ENCODE assay signal across 8 cellular contexts in the genomic region with DNA sequence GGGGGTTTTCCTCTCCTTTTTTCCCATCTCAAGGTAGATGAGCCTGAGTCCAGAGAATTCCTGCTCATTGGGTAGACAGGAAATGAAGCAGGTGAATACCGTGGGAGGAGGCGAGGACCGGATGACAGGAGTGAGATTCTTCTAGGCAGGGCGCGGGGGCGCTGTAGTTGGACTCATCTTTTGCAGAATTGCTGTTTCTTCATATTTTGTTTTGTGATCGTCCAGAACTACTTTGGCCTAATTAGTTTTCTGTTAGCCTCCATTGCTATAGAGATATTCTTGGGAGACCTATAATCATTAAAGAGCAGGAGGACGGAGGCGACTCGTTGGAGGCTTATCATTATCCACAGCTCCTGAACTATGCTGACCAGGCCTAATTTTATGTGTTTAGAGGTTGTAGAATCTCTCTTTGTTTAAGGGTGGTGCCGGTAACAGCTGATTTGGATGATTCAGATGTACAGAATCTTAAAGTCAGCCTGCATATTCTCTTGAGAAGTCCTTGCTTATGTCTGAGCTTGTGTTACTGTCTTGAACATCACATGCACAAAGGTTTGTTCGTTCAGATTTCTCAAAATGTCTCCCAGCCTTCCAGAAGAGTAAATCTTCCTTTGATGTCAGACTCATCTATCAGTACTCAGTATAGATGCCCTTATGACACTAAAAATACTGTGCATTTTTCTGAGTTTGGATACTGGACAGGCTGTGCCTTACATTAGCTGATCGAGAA. TPM values are rescaled to one million over a fixed set of nuclear protein-coding genes. Genes with fewer than 3 reads are reported as not detected.
DNase-seq lines count a peak whose midpoint lies in the region; ATAC-seq and TF ChIP-seq lines count a peak whose summit lies in the region.

No MANE protein-coding gene starts in this region.

- no peak for TF ChIP-seq POLR2A in gastrocnemius medialis (IDR thresholded peaks at IDR 0.05)

- POLR2A ChIA-PET in CD4-positive, alpha-beta memory T cell (lab: Charles Lee; ENCODE audit: partially characterized antibody): interaction anchor here (0.8 to 1.5 kb wide), 3 partner anchors 10 to 71 kb away, joined by 3 to 6 read pairs (median 4); a partner anchor contains a TSS
- POLR2A ChIA-PET in RWPE1 (lab: Yijun Ruan, JAX; ENCODE audit: low non-redundant PET): interaction anchor here (0.5 kb wide), 1 partner anchor 36 kb away, joined by 3 read pairs; no protein-coding TSS in a partner anchor

- H3K4me1 Mint-ChIP-seq in CD4-positive, alpha-beta memory T cell: peaks cover 31 to 43% (median 40%) of the 10 kb centered on the region in 4 donors
- peaks cover 40 to 41% of the 10 kb centered on the region in 2 donors for H3K4me1 Mint-ChIP-seq in immature natural killer cell

- intact Hi-C loops in CD4-positive, alpha-beta memory T cell (cut with micrococcal nuclease): loop anchor here (5.0 kb wide), 2 partner anchors 37 to 52 kb away; a partner anchor contains a TSS
- intact Hi-C loops in gastrocnemius medialis (cut with DNase I; ENCODE audit: low total_unique reads): loop anchor here (2.0 to 5.0 kb wide), 3 partner anchors 52 to 147 kb away; no protein-coding TSS in a partner anchor

- peaks cover 0 to 4% of the 10 kb centered on the region in 2 donors for H3K36me3 Mint-ChIP-seq in CD4-positive, alpha-beta memory T cell
- H3K36me3 Mint-ChIP-seq in immature natural killer cell: no peaks in the 10 kb centered on the region

- peak overlapping the region; percentile 86 to 93 (median 90) for H3K27ac Mint-ChIP-seq in CD4-positive, alpha-beta memory T cell
- H3K27ac Mint-ChIP-seq in immature natural killer cell: peak overlapping the region in 2 of 6 donors; percentile 35 to 64

- H3K27me3 Mint-ChIP-seq in CD4-positive, alpha-beta memory T cell: no peaks in the 10 kb centered on the region
- peaks cover 20 to 48% (median 30%) of the 10 kb centered on the region in 3 donors for H3K27me3 Mint-ChIP-seq in immature natural killer cell (ENCODE audit: low read depth in 3 of 3)

- TF ChIP-seq CTCF in HL-60 (IDR thresholded peaks at IDR 0.05; ENCODE audit: insufficient read depth, low read length): peak; percentile 12
- TF ChIP-seq CTCF in RWPE1 (conservative IDR thresholded peaks at IDR 0.05; ENCODE audit: low read depth): peak; percentile 66
- TF ChIP-seq CTCF in cardiac fibroblast (IDR thresholded peaks at IDR 0.05; ENCODE audit: low read depth, low read length): peak; percentile 43
- TF ChIP-seq CTCF in gastrocnemius medialis (IDR thresholded peaks at IDR 0.05 in 4 of 5, conservative IDR thresholded peaks at IDR 0.05 in 1 of 5): peak in 2 of 5 experiments; percentile 36 to 49

- H3K4me3 ChIP-seq in CD4-positive, alpha-beta memory T cell (ENCODE audit: low read length in 2 of 2): peak overlapping the region; percentile 56 to 67
- H3K4me3 ChIP-seq in HL-60 (replicated peaks; ENCODE audit: insufficient read depth, low read length) (peak overlapping the region; percentile 65), cardiac fibroblast (replicated peaks in 1 of 2; ENCODE audit: low read depth in 2 of 2, low read length in 2 of 2) (peak overlapping the region; percentile 75 to 85), gastrocnemius medialis (peak overlapping the region; percentile 78 to 95 (median 92))

- peak overlapping the region; percentile 85 to 94 (median 91) for H3K4me3 Mint-ChIP-seq in CD4-positive, alpha-beta memory T cell
- H3K4me3 Mint-ChIP-seq in immature natural killer cell: peak overlapping the region; percentile 77 to 88 (median 83)

- peaks cover 45% of the 10 kb centered on the region for H3K4me1 ChIP-seq in CD4-positive, alpha-beta memory T cell (ENCODE audit: insufficient read depth, low read length)
- H3K4me1 ChIP-seq in gastrocnemius medialis: peaks cover 36 to 38% of the 10 kb centered on the region in 2 donors

- H3K27ac ChIP-seq in CD4-positive, alpha-beta memory T cell (ENCODE audit: low read depth, low read length): peak overlapping the region; percentile 42
- H3K27ac ChIP-seq in HL-60 (replicated peaks): peak overlapping the region; percentile 57
- peak overlapping the region; percentile 91 for H3K27ac ChIP-seq in RWPE1
- peak overlapping the region; percentile 97 to 98 (median 98) for H3K27ac ChIP-seq in gastrocnemius medialis

- H3K9me3 Mint-ChIP-seq in CD4-positive, alpha-beta memory T cell: peaks cover 0 to 2% (median 0%) of the 10 kb centered on the region in 8 donors
- peaks cover 0 to 4% (median 0%) of the 10 kb centered on the region in 6 donors for H3K9me3 Mint-ChIP-seq in immature natural killer cell

- DNase-seq in CD4-positive, alpha-beta memory T cell: no peak
- DNase-seq in HL-60 (ENCODE audit: low read depth in 1 of 2, low spot score in 1 of 2): no peak
- DNase-seq in RWPE1 (ENCODE audit: low spot score): peak; percentile 63
- peak; percentile 39 to 77 for DNase-seq in cardiac fibroblast (ENCODE audit: low read depth in 2 of 2)
- no peak for DNase-seq in immature natural killer cell
- peak; percentile 36 to 57 for DNase-seq in gastrocnemius medialis

- in situ Hi-C loops in gastrocnemius medialis (cut with MboI; ENCODE audit: low sequenced_read_pairs in 4 of 4): no loop called here

- H3K27me3 ChIP-seq in CD4-positive, alpha-beta memory T cell (ENCODE audit: insufficient read depth, low read length): no peaks in the 10 kb centered on the region
- H3K27me3 ChIP-seq in HL-60 (ENCODE audit: insufficient read depth, poor library complexity, severe bottlenecking) (no peaks in the 10 kb centered on the region), gastrocnemius medialis (no peaks in the 10 kb centered on the region)

- no peaks in the 10 kb centered on the region for H3K9me3 ChIP-seq in CD4-positive, alpha-beta memory T cell (ENCODE audit: control insufficient read depth in 1 of 2, low read length in 2 of 2)
- H3K9me3 ChIP-seq in gastrocnemius medialis: no peaks in the 10 kb centered on the region

- H3K36me3 ChIP-seq in CD4-positive, alpha-beta memory T cell (ENCODE audit: insufficient read depth, low read length): no peaks in the 10 kb centered on the region
- peaks cover 0 to 27% of the 10 kb centered on the region in 2 donors for H3K36me3 ChIP-seq in gastrocnemius medialis

- CTCF ChIA-PET in CD4-positive, alpha-beta memory T cell (lab: Charles Lee; ENCODE audit: partially characterized antibody): interaction anchor here (1.1 to 1.5 kb wide), 4 partner anchors 17 to 61 kb away, joined by 3 to 4 read pairs (median 3); no protein-coding TSS in a partner anchor
- CTCF ChIA-PET in RWPE1 (lab: Yijun Ruan, JAX): interaction anchor here (0.6 to 1.1 kb wide), 9 partner anchors 10 to 279 kb away, joined by 3 to 8 read pairs (median 3); no protein-coding TSS in a partner anchor

- ATAC-seq in gastrocnemius medialis: peak; percentile 46 to 52
- ATAC-seq in GM18909 (IDR thresholded peaks at IDR 0.05; ENCODE audit: poor library complexity, unreplicated experiment): no peak
- ATAC-seq in HG03521 (IDR thresholded peaks at IDR 0.05; ENCODE audit: unreplicated experiment): no peak

RNA-seq across cellular contexts. Expression of a gene that starts 0.7 kb away (rescaled TPM):
- total RNA-seq in CD4-positive, alpha-beta memory T cell: 10 to 100 TPM; 13.1 to 15.9 TPM
- polyA plus RNA-seq in CD4-positive, alpha-beta memory T cell: 1 to 10 TPM; 3.9 to 6.4 TPM
- polyA plus RNA-seq in immature natural killer cell: 1 to 10 TPM in 2 of 3 donors, under 1 TPM in 1; 0.76 to 4.2 (median 1.4) TPM
- 100 to 1,000 TPM in 2 of 4 donors, 10 to 100 TPM in 2; 65.3 to 138 (median 95.3) TPM for total RNA-seq in gastrocnemius medialis

RNA-seq across cellular contexts. Expression of a gene that starts 36.4 kb away (rescaled TPM):
- total RNA-seq in CD4-positive, alpha-beta memory T cell: under 1 TPM; 0.52 to 0.61 TPM
- 1 to 10 TPM in 1 of 2 donors, not detected in 1; 1.5 TPM for polyA plus RNA-seq in CD4-positive, alpha-beta memory T cell
- not detected for polyA plus RNA-seq in immature natural killer cell
- total RNA-seq in gastrocnemius medialis: 100 to 1,000 TPM in 3 of 4 donors, 10 to 100 TPM in 1; 64.9 to 137 (median 125) TPM

Comparison
In these comparisons a context has a peak if more than half of its experiments do, and no peak if none do; other contexts are left out.
1. DNase-seq: peak in RWPE1 (single experiment), cardiac fibroblast (2 of 2) and gastrocnemius medialis (2 of 2); none in CD4-positive, alpha-beta memory T cell (0 of 5), HL-60 (0 of 2) and immature natural killer cell (0 of 3).
2. H3K27ac ChIP-seq: peak in every context shown above with its lines; median percentile 98 in gastrocnemius medialis; 91 in RWPE1; 57 in HL-60; 42 in CD4-positive, alpha-beta memory T cell.
3. ATAC-seq: peak in gastrocnemius medialis (2 of 2); none in GM18909 (single experiment) and HG03521 (single experiment).
4. RNA of a gene that starts 36.4 kb away (total RNA-seq): 64.9 to 137 TPM in gastrocnemius medialis; 0.52 to 0.61 TPM in CD4-positive, alpha-beta memory T cell; every median in the first group is over 10 times any median in the second.
5. Peak in every context shown above with its lines, with median percentiles within 50 percentile points of each other: H3K4me3 ChIP-seq.